In genomic region chr2:233079473-233079877, GRCh38 we compare ENCODE assay signal across 1 cellular context.
TF ChIP-seq lines count a peak whose summit lies in the region.

No MANE protein-coding gene starts in this region.

TF ChIP-seq in GM12878, 131 proteins besides CTCF, POLR2A, EP300 and RAD21 (continued from another document and continues in another):
- TF ChIP-seq NKRF (conservative IDR thresholded peaks at IDR 0.05), result no peak
- TF ChIP-seq, protein P1, sequence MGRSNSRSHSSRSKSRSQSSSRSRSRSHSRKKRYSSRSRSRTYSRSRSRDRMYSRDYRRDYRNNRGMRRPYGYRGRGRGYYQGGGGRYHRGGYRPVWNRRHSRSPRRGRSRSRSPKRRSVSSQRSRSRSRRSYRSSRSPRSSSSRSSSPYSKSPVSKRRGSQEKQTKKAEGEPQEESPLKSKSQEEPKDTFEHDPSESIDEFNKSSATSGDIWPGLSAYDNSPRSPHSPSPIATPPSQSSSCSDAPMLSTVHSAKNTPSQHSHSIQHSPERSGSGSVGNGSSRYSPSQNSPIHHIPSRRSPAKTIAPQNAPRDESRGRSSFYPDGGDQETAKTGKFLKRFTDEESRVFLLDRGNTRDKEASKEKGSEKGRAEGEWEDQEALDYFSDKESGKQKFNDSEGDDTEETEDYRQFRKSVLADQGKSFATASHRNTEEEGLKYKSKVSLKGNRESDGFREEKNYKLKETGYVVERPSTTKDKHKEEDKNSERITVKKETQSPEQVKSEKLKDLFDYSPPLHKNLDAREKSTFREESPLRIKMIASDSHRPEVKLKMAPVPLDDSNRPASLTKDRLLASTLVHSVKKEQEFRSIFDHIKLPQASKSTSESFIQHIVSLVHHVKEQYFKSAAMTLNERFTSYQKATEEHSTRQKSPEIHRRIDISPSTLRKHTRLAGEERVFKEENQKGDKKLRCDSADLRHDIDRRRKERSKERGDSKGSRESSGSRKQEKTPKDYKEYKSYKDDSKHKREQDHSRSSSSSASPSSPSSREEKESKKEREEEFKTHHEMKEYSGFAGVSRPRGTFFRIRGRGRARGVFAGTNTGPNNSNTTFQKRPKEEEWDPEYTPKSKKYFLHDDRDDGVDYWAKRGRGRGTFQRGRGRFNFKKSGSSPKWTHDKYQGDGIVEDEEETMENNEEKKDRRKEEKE (IDR thresholded peaks at IDR 0.05), result no peak
- 0 out of 2 replicates have a peak, but pooled peaks have one; percentile 53 for TF ChIP-seq MYB (IDR thresholded peaks at IDR 0.05; ENCODE audit: borderline replicate concordance, low read depth, low read length)
- TF ChIP-seq, protein P2, sequence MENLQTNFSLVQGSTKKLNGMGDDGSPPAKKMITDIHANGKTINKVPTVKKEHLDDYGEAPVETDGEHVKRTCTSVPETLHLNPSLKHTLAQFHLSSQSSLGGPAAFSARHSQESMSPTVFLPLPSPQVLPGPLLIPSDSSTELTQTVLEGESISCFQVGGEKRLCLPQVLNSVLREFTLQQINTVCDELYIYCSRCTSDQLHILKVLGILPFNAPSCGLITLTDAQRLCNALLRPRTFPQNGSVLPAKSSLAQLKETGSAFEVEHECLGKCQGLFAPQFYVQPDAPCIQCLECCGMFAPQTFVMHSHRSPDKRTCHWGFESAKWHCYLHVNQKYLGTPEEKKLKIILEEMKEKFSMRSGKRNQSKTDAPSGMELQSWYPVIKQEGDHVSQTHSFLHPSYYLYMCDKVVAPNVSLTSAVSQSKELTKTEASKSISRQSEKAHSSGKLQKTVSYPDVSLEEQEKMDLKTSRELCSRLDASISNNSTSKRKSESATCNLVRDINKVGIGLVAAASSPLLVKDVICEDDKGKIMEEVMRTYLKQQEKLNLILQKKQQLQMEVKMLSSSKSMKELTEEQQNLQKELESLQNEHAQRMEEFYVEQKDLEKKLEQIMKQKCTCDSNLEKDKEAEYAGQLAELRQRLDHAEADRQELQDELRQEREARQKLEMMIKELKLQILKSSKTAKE (IDR thresholded peaks at IDR 0.05; ENCODE audit: low read depth, poor library complexity, severe bottlenecking), result peak; percentile 77
- TF ChIP-seq SMAD5 (IDR thresholded peaks at IDR 0.05; ENCODE audit: low read depth), result no peak
- TF ChIP-seq, protein P3, sequence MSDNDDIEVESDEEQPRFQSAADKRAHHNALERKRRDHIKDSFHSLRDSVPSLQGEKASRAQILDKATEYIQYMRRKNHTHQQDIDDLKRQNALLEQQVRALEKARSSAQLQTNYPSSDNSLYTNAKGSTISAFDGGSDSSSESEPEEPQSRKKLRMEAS (IDR thresholded peaks at IDR 0.05; ENCODE audit: low read depth, low read length), result peak; percentile 86
- no peak for TF ChIP-seq SIX5 (IDR thresholded peaks at IDR 0.05; ENCODE audit: low read depth, low read length, severe bottlenecking)
- no peak for TF ChIP-seq CREB1 (IDR thresholded peaks at IDR 0.05; ENCODE audit: low read depth)
- peak; percentile 40 for TF ChIP-seq SP1 (IDR thresholded peaks at IDR 0.05; ENCODE audit: low read depth, low read length)
- TF ChIP-seq FOS (IDR thresholded peaks at IDR 0.05; ENCODE audit: borderline replicate concordance, extremely low read depth, insufficient read length), result no peak
- TF ChIP-seq NFIC (IDR thresholded peaks at IDR 0.05; ENCODE audit: low read depth, low read length), result no peak
- TF ChIP-seq TCF7 (IDR thresholded peaks at IDR 0.05; ENCODE audit: borderline replicate concordance), result no peak
- TF ChIP-seq ZBTB33 (IDR thresholded peaks at IDR 0.05), result no peak
- TF ChIP-seq BCL3 (IDR thresholded peaks at IDR 0.05; ENCODE audit: borderline replicate concordance, insufficient read depth, low read depth, low read length, poor library complexity, severe bottlenecking), result no peak
- TF ChIP-seq E4F1 (IDR thresholded peaks at IDR 0.05; ENCODE audit: borderline replicate concordance, partially characterized antibody), result peak; percentile 29
- TF ChIP-seq, protein P4, sequence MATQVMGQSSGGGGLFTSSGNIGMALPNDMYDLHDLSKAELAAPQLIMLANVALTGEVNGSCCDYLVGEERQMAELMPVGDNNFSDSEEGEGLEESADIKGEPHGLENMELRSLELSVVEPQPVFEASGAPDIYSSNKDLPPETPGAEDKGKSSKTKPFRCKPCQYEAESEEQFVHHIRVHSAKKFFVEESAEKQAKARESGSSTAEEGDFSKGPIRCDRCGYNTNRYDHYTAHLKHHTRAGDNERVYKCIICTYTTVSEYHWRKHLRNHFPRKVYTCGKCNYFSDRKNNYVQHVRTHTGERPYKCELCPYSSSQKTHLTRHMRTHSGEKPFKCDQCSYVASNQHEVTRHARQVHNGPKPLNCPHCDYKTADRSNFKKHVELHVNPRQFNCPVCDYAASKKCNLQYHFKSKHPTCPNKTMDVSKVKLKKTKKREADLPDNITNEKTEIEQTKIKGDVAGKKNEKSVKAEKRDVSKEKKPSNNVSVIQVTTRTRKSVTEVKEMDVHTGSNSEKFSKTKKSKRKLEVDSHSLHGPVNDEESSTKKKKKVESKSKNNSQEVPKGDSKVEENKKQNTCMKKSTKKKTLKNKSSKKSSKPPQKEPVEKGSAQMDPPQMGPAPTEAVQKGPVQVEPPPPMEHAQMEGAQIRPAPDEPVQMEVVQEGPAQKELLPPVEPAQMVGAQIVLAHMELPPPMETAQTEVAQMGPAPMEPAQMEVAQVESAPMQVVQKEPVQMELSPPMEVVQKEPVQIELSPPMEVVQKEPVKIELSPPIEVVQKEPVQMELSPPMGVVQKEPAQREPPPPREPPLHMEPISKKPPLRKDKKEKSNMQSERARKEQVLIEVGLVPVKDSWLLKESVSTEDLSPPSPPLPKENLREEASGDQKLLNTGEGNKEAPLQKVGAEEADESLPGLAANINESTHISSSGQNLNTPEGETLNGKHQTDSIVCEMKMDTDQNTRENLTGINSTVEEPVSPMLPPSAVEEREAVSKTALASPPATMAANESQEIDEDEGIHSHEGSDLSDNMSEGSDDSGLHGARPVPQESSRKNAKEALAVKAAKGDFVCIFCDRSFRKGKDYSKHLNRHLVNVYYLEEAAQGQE (IDR thresholded peaks at IDR 0.05; ENCODE audit: low read depth, low read length), result no peak
- TF ChIP-seq SPI1 (IDR thresholded peaks at IDR 0.05; ENCODE audit: borderline replicate concordance, insufficient read depth, low read depth, low read length), result peak; percentile 91
- TF ChIP-seq NRF1 (conservative IDR thresholded peaks at IDR 0.05; ENCODE audit: low read depth, low read length), result no peak
- TF ChIP-seq SREBF1 (IDR thresholded peaks at IDR 0.05; ENCODE audit: low read length), result no peak
- TF ChIP-seq ZBTB4 (CRISPR knock-in tag; IDR thresholded peaks at IDR 0.05), result no peak
- TF ChIP-seq RCOR1 (conservative IDR thresholded peaks at IDR 0.05; ENCODE audit: low read depth, low read length), result no peak
- TF ChIP-seq RELB (IDR thresholded peaks at IDR 0.05; ENCODE audit: low read depth), result peak; percentile 86
- TF ChIP-seq TCF3 (IDR thresholded peaks at IDR 0.05; ENCODE audit: borderline replicate concordance, insufficient read depth, low read depth, low read length), result peak; percentile 64; the same call in 1 of the 2 replicates
- TF ChIP-seq CBX5 (IDR thresholded peaks at IDR 0.05; ENCODE audit: low read depth), result no peak
- no peak for TF ChIP-seq ZBED1 (IDR thresholded peaks at IDR 0.05; ENCODE audit: borderline replicate concordance)
- TF ChIP-seq HDAC6 (IDR thresholded peaks at IDR 0.05; ENCODE audit: unreplicated experiment), result no peak
- no peak for TF ChIP-seq ZNF274 (IDR thresholded peaks at IDR 0.05; ENCODE audit: insufficient read depth, insufficient read length)
- TF ChIP-seq IRF4 (IDR thresholded peaks at IDR 0.05; ENCODE audit: low read depth, low read length), result peak; percentile 72
- TF ChIP-seq PAX8 (IDR thresholded peaks at IDR 0.05), result no peak
- TF ChIP-seq, protein P5, sequence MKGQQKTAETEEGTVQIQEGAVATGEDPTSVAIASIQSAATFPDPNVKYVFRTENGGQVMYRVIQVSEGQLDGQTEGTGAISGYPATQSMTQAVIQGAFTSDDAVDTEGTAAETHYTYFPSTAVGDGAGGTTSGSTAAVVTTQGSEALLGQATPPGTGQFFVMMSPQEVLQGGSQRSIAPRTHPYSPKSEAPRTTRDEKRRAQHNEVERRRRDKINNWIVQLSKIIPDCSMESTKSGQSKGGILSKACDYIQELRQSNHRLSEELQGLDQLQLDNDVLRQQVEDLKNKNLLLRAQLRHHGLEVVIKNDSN (IDR thresholded peaks at IDR 0.05; ENCODE audit: borderline replicate concordance, extremely low read length, insufficient read depth, low read depth, low read length), result no peak
- no peak for TF ChIP-seq POU2F2 (IDR thresholded peaks at IDR 0.05; ENCODE audit: borderline replicate concordance, low read depth, low read length)
- TF ChIP-seq EED (IDR thresholded peaks at IDR 0.05; ENCODE audit: low read depth), result peak; percentile 86
